ENCODE assay signal across 16 cellular contexts in the genomic region with DNA sequence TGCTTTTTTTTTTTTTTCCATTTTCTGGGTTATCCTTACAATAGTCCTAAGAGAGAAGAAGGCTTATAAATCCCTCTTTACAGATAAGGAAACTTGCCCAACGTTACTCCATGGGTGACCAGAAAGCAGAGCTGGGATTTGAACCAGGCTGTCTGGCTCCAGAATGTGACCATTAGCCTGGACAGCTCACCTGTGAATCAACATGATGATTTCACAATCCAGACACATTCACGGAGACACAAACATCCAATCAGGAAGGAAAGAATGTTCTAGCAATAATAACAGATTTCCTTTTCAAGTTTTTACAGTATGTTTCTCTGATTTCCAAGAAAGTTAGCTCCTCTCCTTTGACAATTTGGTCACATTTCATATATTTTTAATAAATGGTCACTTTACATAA.
DNase-seq lines count a peak whose midpoint lies in the region; ATAC-seq and TF ChIP-seq lines count a peak whose summit lies in the region.
"Had no signal": no experiment of that assay in that cellular context is flagged by ENCODE, and none has a peak within 500 bp of the region (broad histone marks: within the 10 kb centered on the region; RNA-seq: fewer than 3 reads in every experiment).

No MANE protein-coding gene starts in this region.

- H3K9ac ChIP-seq in IMR-90 (ENCODE audit: low read depth, low read length) (no peak overlapping the region), mammary epithelial cell (ENCODE audit: insufficient read depth, low read length) (no peak overlapping the region), trophoblast cell (ENCODE audit: low read length) (no peak overlapping the region)
- H3K9ac ChIP-seq: BLaER1 had no signal

- H3K79me1 ChIP-seq in IMR-90 (ENCODE audit: low read depth in 1 of 2, low read length in 2 of 2), result no peaks in the 10 kb centered on the region
- H3K79me1 ChIP-seq in trophoblast cell (ENCODE audit: low read length), result no peaks in the 10 kb centered on the region

- POLR2A ChIA-PET in IMR-90 (lab: Charles Lee; ENCODE audit: unreplicated experiment), result no interaction called here

- no peak overlapping the region for H2BK12ac ChIP-seq in trophoblast cell (ENCODE audit: low read length)

- H4K8ac ChIP-seq in IMR-90 (ENCODE audit: low read depth in 2 of 2, low read length in 2 of 2) (no peak overlapping the region), trophoblast cell (ENCODE audit: low read depth, low read length) (no peak overlapping the region)

- H3K18ac ChIP-seq in IMR-90 (ENCODE audit: low read depth, low read length), result no peak overlapping the region
- no peak overlapping the region for H3K18ac ChIP-seq in trophoblast cell (ENCODE audit: low read length)

- H3K79me2 ChIP-seq in mammary epithelial cell (ENCODE audit: insufficient read depth, low read length) (no peaks in the 10 kb centered on the region), trophoblast cell (ENCODE audit: control insufficient read depth, insufficient read depth, low read length, poor library complexity) (no peaks in the 10 kb centered on the region)

- no peaks in the 10 kb centered on the region for H3K4me1 ChIP-seq in IMR-90 (ENCODE audit: control insufficient read depth, insufficient read depth, low read length)
- peaks cover 37% of the 10 kb centered on the region for H3K4me1 ChIP-seq in mammary epithelial cell (ENCODE audit: insufficient read depth, low read length)
- no peaks in the 10 kb centered on the region for H3K4me1 ChIP-seq in trophoblast cell (ENCODE audit: control insufficient read depth in 1 of 2, insufficient read depth in 2 of 2, low read length in 2 of 2)
- H3K4me1 ChIP-seq: A549 had no signal

- no peaks in the 10 kb centered on the region for H3K9me1 ChIP-seq in IMR-90 (ENCODE audit: insufficient read depth, low read length)

- no peak overlapping the region for H2BK5ac ChIP-seq in IMR-90 (ENCODE audit: low read depth, low read length, poor library complexity, severe bottlenecking)
- H2BK5ac ChIP-seq in trophoblast cell (ENCODE audit: low read depth, low read length, poor library complexity), result no peak overlapping the region

- H3K27ac ChIP-seq in IMR-90 (ENCODE audit: insufficient read depth, low read length), result no peak overlapping the region
- H3K27ac ChIP-seq in mammary epithelial cell (ENCODE audit: insufficient read depth, low read depth, low read length), result no peak overlapping the region
- H3K27ac ChIP-seq in trophoblast cell (ENCODE audit: low read depth, low read length), result no peak overlapping the region
- H3K27ac ChIP-seq: A549 had no signal

- TF ChIP-seq CTCF in IMR-90 (conservative IDR thresholded peaks at IDR 0.05; ENCODE audit: low read depth, low read length) (no peak), mammary epithelial cell (conservative IDR thresholded peaks at IDR 0.05 in 1 of 2, IDR thresholded peaks at IDR 0.05 in 1 of 2; ENCODE audit: extremely low read depth in 1 of 2, insufficient read depth in 1 of 2, low read depth in 1 of 2, low read length in 2 of 2) (no peak)

- H2BK20ac ChIP-seq in IMR-90 (ENCODE audit: low read depth, low read length), result no peak overlapping the region

- dilution Hi-C loops in IMR-90 (cut with HindIII; ENCODE audit: low sequenced_read_pairs, unreplicated experiment) (no loop called here), mammary epithelial cell (cut with HindIII; ENCODE audit: low sequenced_read_pairs) (no loop called here)

- H3K36me3 ChIP-seq in IMR-90 (ENCODE audit: control insufficient read depth, insufficient read depth, low read length) (no peaks in the 10 kb centered on the region), mammary epithelial cell (ENCODE audit: insufficient read depth, low read length) (no peaks in the 10 kb centered on the region), trophoblast cell (ENCODE audit: control insufficient read depth in 1 of 2, insufficient read depth in 2 of 2, low read length in 2 of 2) (no peaks in the 10 kb centered on the region)
- H3K36me3 ChIP-seq: BLaER1 had no signal

- H3K27me3 ChIP-seq in IMR-90 (ENCODE audit: control insufficient read depth, insufficient read depth, low read length) (no peaks in the 10 kb centered on the region), mammary epithelial cell (ENCODE audit: insufficient read depth, low read length) (no peaks in the 10 kb centered on the region), trophoblast cell (ENCODE audit: insufficient read depth, low read length) (no peaks in the 10 kb centered on the region)
- H3K27me3 ChIP-seq: BLaER1 had no signal

- intact Hi-C loops in IMR-90 (cut with micrococcal nuclease), result no loop called here
- intact Hi-C loops in mammary epithelial cell (cut with micrococcal nuclease), result loop anchor here (5.0 kb wide), 1 partner anchor 118 kb away; a partner anchor contains a TSS

- no peak overlapping the region for H2BK120ac ChIP-seq in IMR-90 (ENCODE audit: low read depth, low read length)
- H2BK120ac ChIP-seq in trophoblast cell (ENCODE audit: insufficient read depth, low read length, poor library complexity), result no peak overlapping the region

- H3K4me3 ChIP-seq in IMR-90 (ENCODE audit: insufficient read depth, low read depth, low read length) (no peak overlapping the region), mammary epithelial cell (replicated peaks in 1 of 3; ENCODE audit: insufficient read depth in 1 of 3, low read depth in 2 of 3, low read length in 3 of 3) (no peak overlapping the region), trophoblast cell (ENCODE audit: low read depth, low read length) (no peak overlapping the region)
- H3K4me3 ChIP-seq: A549, BLaER1, K562 had no signal

- ATAC-seq in IMR-90 (ENCODE audit: low read depth) (no peak), esophagus mucosa (peak; percentile 23), GM21825 (IDR thresholded peaks at IDR 0.05; ENCODE audit: unreplicated experiment) (no peak)
- ATAC-seq: A549, K562 had no signal

- H4K91ac ChIP-seq in IMR-90 (ENCODE audit: insufficient read depth, low read depth, low read length) (no peak overlapping the region), trophoblast cell (ENCODE audit: low read depth, low read length) (no peak overlapping the region)

- no peak overlapping the region for H2AFZ ChIP-seq in IMR-90 (replicated peaks; ENCODE audit: low read length, poor library complexity)
- no peak overlapping the region for H2AFZ ChIP-seq in mammary epithelial cell (ENCODE audit: low read depth, low read length)
- H2AFZ ChIP-seq in trophoblast cell (ENCODE audit: insufficient read depth, low read length, poor library complexity), result no peak overlapping the region

- no peak overlapping the region for H2BK15ac ChIP-seq in IMR-90 (ENCODE audit: low read depth, low read length)

- no peak overlapping the region for H4K5ac ChIP-seq in IMR-90 (ENCODE audit: low read depth, low read length)

- H3K23ac ChIP-seq in IMR-90 (ENCODE audit: low read depth, low read length) (no peak overlapping the region), trophoblast cell (ENCODE audit: low read length) (no peak overlapping the region)

- H2AK9ac ChIP-seq in IMR-90 (replicated peaks; ENCODE audit: low read depth, low read length, poor library complexity), result no peak overlapping the region

- H3K9me3 ChIP-seq in IMR-90 (ENCODE audit: control insufficient read depth, insufficient read depth, low read length), result peaks cover 2% of the 10 kb centered on the region; the same call in 1 of the 2 replicates
- H3K9me3 ChIP-seq in mammary epithelial cell (replicated peaks; ENCODE audit: insufficient read depth, low read length), result no peaks in the 10 kb centered on the region
- no peaks in the 10 kb centered on the region for H3K9me3 ChIP-seq in trophoblast cell (ENCODE audit: insufficient read depth, low read depth, low read length)
- H3K9me3 ChIP-seq: A549 had no signal

- DNase-seq in IMR-90, result no peak
- DNase-seq in mammary epithelial cell, result peak; percentile 58
- peak; percentile 14 to 20 for DNase-seq in trophoblast cell
- no peak for DNase-seq in activated naive CD4-positive, alpha-beta T cell treated with anti-CD3 and anti-CD28 coated beads, Interleukin-2, amount 50 U/mL, for 16 hours
- DNase-seq in NCI-H2171 (lab: John Stamatoyannopoulos, UW), result no peak
- DNase-seq in activated CD4-positive, alpha-beta T cell treated with anti-CD3 and anti-CD28 coated beads for 4 hours, result no peak
- DNase-seq: CD4-positive, CD25-positive, alpha-beta regulatory T cell; DMS53; GF-D8; GOT3; H9 had no signal

- BruUV-seq in IMR-90 (replicated peaks; lab: Mats Ljungman, UMichigan), result no TSS peak
- no TSS peak for BruUV-seq in mammary epithelial cell (replicated peaks; lab: Mats Ljungman, UMichigan)

- no peak for TF ChIP-seq RAD21 in IMR-90 (IDR thresholded peaks at IDR 0.05; ENCODE audit: low read length)

- H3K56ac ChIP-seq in IMR-90 (ENCODE audit: extremely low read depth, insufficient read depth, low read length), result no peak overlapping the region

- H4K20me1 ChIP-seq in IMR-90 (ENCODE audit: insufficient read depth, low read length) (no peaks in the 10 kb centered on the region), mammary epithelial cell (ENCODE audit: insufficient read depth, low read length) (no peaks in the 10 kb centered on the region)
- H4K20me1 ChIP-seq: BLaER1 had no signal

- H3K14ac ChIP-seq in IMR-90 (replicated peaks; ENCODE audit: low read depth, low read length) (no peak overlapping the region), trophoblast cell (ENCODE audit: low read length) (no peak overlapping the region)

- H3K4ac ChIP-seq in IMR-90 (ENCODE audit: low read depth, low read length) (no peak overlapping the region), trophoblast cell (ENCODE audit: low read depth, low read length) (no peak overlapping the region)

- H4K12ac ChIP-seq in trophoblast cell (ENCODE audit: low read depth, low read length), result no peak overlapping the region

- WGBS in IMR-90 (ENCODE audit: extremely low coverage in 2 of 2, insufficient read length in 1 of 2), 2 experiments, result no CpG with 5 or more reads among the region's 2 CpGs
- WGBS in mammary epithelial cell (ENCODE audit: low coverage, missing lambda C conversion rate), result 29% methylated on average over 2 of the region's 2 CpGs
- no CpG with 5 or more reads among the region's 2 CpGs for WGBS in trophoblast cell (ENCODE audit: extremely low coverage, insufficient coverage, insufficient read length)

- TF ChIP-seq POLR2A in IMR-90 (IDR thresholded peaks at IDR 0.05; ENCODE audit: low read depth, low read length), result no peak

- in situ Hi-C loops in IMR-90 (cut with MboI; ENCODE audit: low sequenced_read_pairs) (no loop called here), mammary epithelial cell (cut with MboI; ENCODE audit: low sequenced_read_pairs in 2 of 2) (no loop called here)

- H2AK5ac ChIP-seq in IMR-90 (ENCODE audit: low read depth, low read length) (no peak overlapping the region), trophoblast cell (ENCODE audit: low read length) (no peak overlapping the region)

- CTCF ChIA-PET in IMR-90 (lab: Yijun Ruan, JAX) (no interaction called here), mammary epithelial cell (lab: Charles Lee; ENCODE audit: low non-redundant PET) (no interaction called here)

- no peak overlapping the region for H3K4me2 ChIP-seq in IMR-90 (ENCODE audit: low read depth, low read length)
- H3K4me2 ChIP-seq in mammary epithelial cell (ENCODE audit: insufficient read depth, low read depth, low read length), result no peak overlapping the region
- H3K4me2 ChIP-seq in trophoblast cell (ENCODE audit: low read length), result no peak overlapping the region
- H3K4me2 ChIP-seq: A549 had no signal

TF ChIP-seq in IMR-90, 13 proteins besides CTCF, POLR2A, EP300 and RAD21 (continues in another document):
- TF ChIP-seq CEBPB (IDR thresholded peaks at IDR 0.05; ENCODE audit: low read depth, low read length), result 0 out of 2 replicates have a peak, but pooled peaks have one; percentile 17

Comparison
In these comparisons a context has a peak if more than half of its experiments do, and no peak if none do; other contexts are left out.
1. DNase-seq: peak in mammary epithelial cell (single experiment) and trophoblast cell (2 of 2); none in IMR-90 (single experiment), activated naive CD4-positive, alpha-beta T cell treated with anti-CD3 and anti-CD28 coated beads, Interleukin-2, amount 50 U/mL, for 16 hours (single experiment), NCI-H2171 (single experiment) and activated CD4-positive, alpha-beta T cell treated with anti-CD3 and anti-CD28 coated beads for 4 hours (0 of 2).